Comparison of ENCODE assay signal across 1 cellular context in genomic region chr17:82304826-82305726, GRCh38.
TF ChIP-seq lines count a peak whose summit lies in the region.

No MANE protein-coding gene starts in this region.

TF ChIP-seq in HepG2, 621 proteins besides CTCF, POLR2A, EP300 and RAD21 (continued from another document and continues in another):
- TF ChIP-seq ZBTB7A (CRISPR knock-in tag; IDR thresholded peaks at IDR 0.05) (no peak), ZNF484 (CRISPR knock-in tag; IDR thresholded peaks at IDR 0.05; ENCODE audit: borderline replicate concordance, low read depth) (no peak), ZNF562 (CRISPR knock-in tag; IDR thresholded peaks at IDR 0.05; ENCODE audit: borderline replicate concordance) (no peak), ZNF274 (CRISPR knock-in tag; IDR thresholded peaks at IDR 0.05) (no peak), ELF4 (CRISPR knock-in tag; IDR thresholded peaks at IDR 0.05; ENCODE audit: borderline replicate concordance) (no peak), GMEB2 (CRISPR knock-in tag; IDR thresholded peaks at IDR 0.05; ENCODE audit: low read depth) (no peak), ZNF329 (CRISPR knock-in tag; IDR thresholded peaks at IDR 0.05; ENCODE audit: low read depth) (no peak), GABPB1 (CRISPR knock-in tag; IDR thresholded peaks at IDR 0.05) (peak; percentile 18; the same call in 1 of the 2 replicates), NR2F2 (IDR thresholded peaks at IDR 0.05; ENCODE audit: borderline replicate concordance, low read depth) (no peak), SP140L (CRISPR knock-in tag; IDR thresholded peaks at IDR 0.05; ENCODE audit: borderline replicate concordance) (no peak), ZC3H13 (CRISPR knock-in tag; IDR thresholded peaks at IDR 0.05) (no peak), ZNF253 (CRISPR knock-in tag; IDR thresholded peaks at IDR 0.05; ENCODE audit: borderline replicate concordance) (no peak), E2F2 (CRISPR knock-in tag; IDR thresholded peaks at IDR 0.05; ENCODE audit: borderline replicate concordance) (0 out of 2 replicates have a peak, but pooled peaks have one; percentile 61), ZNF761 (CRISPR knock-in tag; conservative IDR thresholded peaks at IDR 0.05) (no peak; the same call in 1 of the 2 replicates), ZSCAN20 (CRISPR knock-in tag; IDR thresholded peaks at IDR 0.05; ENCODE audit: borderline replicate concordance) (no peak), ZNF20 (CRISPR knock-in tag; IDR thresholded peaks at IDR 0.05) (no peak), ZNF646 (CRISPR knock-in tag; IDR thresholded peaks at IDR 0.05) (no peak), AHR (CRISPR knock-in tag; IDR thresholded peaks at IDR 0.05) (no peak), ZNF34 (CRISPR knock-in tag; IDR thresholded peaks at IDR 0.05; ENCODE audit: borderline replicate concordance) (no peak), TRIM22 (IDR thresholded peaks at IDR 0.05) (no peak), ZSCAN25 (CRISPR knock-in tag; IDR thresholded peaks at IDR 0.05) (peak; percentile 52; the same call in 1 of the 2 replicates)
- TF ChIP-seq, protein P1, sequence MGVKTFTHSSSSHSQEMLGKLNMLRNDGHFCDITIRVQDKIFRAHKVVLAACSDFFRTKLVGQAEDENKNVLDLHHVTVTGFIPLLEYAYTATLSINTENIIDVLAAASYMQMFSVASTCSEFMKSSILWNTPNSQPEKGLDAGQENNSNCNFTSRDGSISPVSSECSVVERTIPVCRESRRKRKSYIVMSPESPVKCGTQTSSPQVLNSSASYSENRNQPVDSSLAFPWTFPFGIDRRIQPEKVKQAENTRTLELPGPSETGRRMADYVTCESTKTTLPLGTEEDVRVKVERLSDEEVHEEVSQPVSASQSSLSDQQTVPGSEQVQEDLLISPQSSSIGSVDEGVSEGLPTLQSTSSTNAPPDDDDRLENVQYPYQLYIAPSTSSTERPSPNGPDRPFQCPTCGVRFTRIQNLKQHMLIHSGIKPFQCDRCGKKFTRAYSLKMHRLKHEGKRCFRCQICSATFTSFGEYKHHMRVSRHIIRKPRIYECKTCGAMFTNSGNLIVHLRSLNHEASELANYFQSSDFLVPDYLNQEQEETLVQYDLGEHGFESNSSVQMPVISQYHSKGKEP (CRISPR knock-in tag; IDR thresholded peaks at IDR 0.05) = no peak
- TF ChIP-seq, protein P2, sequence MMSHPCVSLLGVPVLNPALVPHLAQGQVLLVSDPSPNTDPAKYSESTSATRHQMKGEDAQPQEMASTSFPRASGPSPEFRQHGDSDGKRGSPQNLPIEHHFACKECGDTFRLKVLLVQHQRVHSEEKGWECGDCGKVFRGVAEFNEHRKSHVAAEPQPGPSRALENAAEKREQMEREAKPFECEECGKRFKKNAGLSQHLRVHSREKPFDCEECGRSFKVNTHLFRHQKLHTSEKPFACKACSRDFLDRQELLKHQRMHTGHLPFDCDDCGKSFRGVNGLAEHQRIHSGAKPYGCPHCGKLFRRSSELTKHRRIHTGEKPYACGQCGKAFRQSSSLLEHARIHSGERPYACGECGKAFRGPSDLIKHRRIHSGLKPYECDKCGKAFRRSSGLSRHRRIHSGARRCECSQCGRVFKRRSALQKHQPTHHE (CRISPR knock-in tag; IDR thresholded peaks at IDR 0.05; ENCODE audit: borderline replicate concordance) = no peak
- TF ChIP-seq, protein P3, sequence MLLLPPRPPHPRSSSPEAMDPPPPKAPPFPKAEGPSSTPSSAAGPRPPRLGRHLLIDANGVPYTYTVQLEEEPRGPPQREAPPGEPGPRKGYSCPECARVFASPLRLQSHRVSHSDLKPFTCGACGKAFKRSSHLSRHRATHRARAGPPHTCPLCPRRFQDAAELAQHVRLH (CRISPR knock-in tag; IDR thresholded peaks at IDR 0.05; ENCODE audit: borderline replicate concordance, low read depth) = no peak
- TF ChIP-seq, protein P4, sequence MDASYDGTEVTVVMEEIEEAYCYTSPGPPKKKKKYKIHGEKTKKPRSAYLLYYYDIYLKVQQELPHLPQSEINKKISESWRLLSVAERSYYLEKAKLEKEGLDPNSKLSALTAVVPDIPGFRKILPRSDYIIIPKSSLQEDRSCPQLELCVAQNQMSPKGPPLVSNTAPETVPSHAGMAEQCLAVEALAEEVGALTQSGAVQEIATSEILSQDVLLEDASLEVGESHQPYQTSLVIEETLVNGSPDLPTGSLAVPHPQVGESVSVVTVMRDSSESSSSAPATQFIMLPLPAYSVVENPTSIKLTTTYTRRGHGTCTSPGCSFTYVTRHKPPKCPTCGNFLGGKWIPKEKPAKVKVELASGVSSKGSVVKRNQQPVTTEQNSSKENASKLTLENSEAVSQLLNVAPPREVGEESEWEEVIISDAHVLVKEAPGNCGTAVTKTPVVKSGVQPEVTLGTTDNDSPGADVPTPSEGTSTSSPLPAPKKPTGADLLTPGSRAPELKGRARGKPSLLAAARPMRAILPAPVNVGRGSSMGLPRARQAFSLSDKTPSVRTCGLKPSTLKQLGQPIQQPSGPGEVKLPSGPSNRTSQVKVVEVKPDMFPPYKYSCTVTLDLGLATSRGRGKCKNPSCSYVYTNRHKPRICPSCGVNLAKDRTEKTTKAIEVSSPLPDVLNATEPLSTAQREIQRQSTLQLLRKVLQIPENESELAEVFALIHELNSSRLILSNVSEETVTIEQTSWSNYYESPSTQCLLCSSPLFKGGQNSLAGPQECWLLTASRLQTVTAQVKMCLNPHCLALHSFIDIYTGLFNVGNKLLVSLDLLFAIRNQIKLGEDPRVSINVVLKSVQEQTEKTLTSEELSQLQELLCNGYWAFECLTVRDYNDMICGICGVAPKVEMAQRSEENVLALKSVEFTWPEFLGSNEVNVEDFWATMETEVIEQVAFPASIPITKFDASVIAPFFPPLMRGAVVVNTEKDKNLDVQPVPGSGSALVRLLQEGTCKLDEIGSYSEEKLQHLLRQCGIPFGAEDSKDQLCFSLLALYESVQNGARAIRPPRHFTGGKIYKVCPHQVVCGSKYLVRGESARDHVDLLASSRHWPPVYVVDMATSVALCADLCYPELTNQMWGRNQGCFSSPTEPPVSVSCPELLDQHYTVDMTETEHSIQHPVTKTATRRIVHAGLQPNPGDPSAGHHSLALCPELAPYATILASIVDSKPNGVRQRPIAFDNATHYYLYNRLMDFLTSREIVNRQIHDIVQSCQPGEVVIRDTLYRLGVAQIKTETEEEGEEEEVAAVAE (CRISPR knock-in tag; IDR thresholded peaks at IDR 0.05; ENCODE audit: borderline replicate concordance) = no peak
- TF ChIP-seq, protein P5, sequence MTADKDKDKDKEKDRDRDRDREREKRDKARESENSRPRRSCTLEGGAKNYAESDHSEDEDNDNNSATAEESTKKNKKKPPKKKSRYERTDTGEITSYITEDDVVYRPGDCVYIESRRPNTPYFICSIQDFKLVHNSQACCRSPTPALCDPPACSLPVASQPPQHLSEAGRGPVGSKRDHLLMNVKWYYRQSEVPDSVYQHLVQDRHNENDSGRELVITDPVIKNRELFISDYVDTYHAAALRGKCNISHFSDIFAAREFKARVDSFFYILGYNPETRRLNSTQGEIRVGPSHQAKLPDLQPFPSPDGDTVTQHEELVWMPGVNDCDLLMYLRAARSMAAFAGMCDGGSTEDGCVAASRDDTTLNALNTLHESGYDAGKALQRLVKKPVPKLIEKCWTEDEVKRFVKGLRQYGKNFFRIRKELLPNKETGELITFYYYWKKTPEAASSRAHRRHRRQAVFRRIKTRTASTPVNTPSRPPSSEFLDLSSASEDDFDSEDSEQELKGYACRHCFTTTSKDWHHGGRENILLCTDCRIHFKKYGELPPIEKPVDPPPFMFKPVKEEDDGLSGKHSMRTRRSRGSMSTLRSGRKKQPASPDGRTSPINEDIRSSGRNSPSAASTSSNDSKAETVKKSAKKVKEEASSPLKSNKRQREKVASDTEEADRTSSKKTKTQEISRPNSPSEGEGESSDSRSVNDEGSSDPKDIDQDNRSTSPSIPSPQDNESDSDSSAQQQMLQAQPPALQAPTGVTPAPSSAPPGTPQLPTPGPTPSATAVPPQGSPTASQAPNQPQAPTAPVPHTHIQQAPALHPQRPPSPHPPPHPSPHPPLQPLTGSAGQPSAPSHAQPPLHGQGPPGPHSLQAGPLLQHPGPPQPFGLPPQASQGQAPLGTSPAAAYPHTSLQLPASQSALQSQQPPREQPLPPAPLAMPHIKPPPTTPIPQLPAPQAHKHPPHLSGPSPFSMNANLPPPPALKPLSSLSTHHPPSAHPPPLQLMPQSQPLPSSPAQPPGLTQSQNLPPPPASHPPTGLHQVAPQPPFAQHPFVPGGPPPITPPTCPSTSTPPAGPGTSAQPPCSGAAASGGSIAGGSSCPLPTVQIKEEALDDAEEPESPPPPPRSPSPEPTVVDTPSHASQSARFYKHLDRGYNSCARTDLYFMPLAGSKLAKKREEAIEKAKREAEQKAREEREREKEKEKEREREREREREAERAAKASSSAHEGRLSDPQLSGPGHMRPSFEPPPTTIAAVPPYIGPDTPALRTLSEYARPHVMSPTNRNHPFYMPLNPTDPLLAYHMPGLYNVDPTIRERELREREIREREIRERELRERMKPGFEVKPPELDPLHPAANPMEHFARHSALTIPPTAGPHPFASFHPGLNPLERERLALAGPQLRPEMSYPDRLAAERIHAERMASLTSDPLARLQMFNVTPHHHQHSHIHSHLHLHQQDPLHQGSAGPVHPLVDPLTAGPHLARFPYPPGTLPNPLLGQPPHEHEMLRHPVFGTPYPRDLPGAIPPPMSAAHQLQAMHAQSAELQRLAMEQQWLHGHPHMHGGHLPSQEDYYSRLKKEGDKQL (CRISPR knock-in tag; IDR thresholded peaks at IDR 0.05; ENCODE audit: low read depth) = no peak
- TF ChIP-seq, protein P6, sequence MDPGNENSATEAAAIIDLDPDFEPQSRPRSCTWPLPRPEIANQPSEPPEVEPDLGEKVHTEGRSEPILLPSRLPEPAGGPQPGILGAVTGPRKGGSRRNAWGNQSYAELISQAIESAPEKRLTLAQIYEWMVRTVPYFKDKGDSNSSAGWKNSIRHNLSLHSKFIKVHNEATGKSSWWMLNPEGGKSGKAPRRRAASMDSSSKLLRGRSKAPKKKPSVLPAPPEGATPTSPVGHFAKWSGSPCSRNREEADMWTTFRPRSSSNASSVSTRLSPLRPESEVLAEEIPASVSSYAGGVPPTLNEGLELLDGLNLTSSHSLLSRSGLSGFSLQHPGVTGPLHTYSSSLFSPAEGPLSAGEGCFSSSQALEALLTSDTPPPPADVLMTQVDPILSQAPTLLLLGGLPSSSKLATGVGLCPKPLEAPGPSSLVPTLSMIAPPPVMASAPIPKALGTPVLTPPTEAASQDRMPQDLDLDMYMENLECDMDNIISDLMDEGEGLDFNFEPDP (CRISPR knock-in tag; conservative IDR thresholded peaks at IDR 0.05) = no peak
